Comparison of ENCODE assay signal across 7 cellular contexts in the genomic region with DNA sequence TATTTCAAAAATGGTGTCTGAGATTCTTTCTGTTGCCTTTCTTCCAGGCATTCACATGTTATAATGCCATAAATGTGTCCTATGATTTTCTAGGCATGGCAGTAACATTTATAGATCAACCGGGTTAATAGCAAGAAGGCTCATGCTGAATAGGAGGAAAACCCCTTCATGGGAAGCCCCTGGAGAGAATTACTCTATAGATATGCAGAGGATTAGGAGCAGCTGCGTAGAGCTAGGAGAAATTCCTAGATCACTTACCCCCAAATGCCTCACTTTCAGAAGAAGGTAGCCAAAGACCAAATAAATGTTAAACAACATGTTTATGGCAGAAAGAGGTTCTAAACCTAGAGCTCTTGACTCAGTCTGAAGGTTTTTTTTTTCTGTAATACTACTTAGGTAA.
"Had no signal": no experiment of that assay in that cellular context is flagged by ENCODE, and none has a peak within 500 bp of the region (broad histone marks: within the 10 kb centered on the region; RNA-seq: fewer than 3 reads in every experiment).

No MANE protein-coding gene starts in this region.

- H3K36me3 Mint-ChIP-seq: IgD-negative memory B cell had no signal

- H3K4me3 Mint-ChIP-seq: HFFc6, IgD-negative memory B cell had no signal

- H3K4me1 Mint-ChIP-seq: IgD-negative memory B cell had no signal

- H3K27me3 Mint-ChIP-seq: IgD-negative memory B cell had no signal

- DNase-seq: GM23248, HFFc6, KBM-7 had no signal

- H3K27ac Mint-ChIP-seq: HFFc6, IgD-negative memory B cell had no signal

- H3K9ac ChIP-seq: GM23248, KMS-11 had no signal

- H3K4me2 ChIP-seq: KMS-11 had no signal

- H3K4me3 ChIP-seq: GM23248 had no signal

- H3K27ac ChIP-seq: GM23248, KMS-11 had no signal

- H2AFZ ChIP-seq: GM23248 had no signal

- ATAC-seq: HCT116, HepG2 had no signal
